ENCODE assay signal across 29 cellular contexts in the genomic region with DNA sequence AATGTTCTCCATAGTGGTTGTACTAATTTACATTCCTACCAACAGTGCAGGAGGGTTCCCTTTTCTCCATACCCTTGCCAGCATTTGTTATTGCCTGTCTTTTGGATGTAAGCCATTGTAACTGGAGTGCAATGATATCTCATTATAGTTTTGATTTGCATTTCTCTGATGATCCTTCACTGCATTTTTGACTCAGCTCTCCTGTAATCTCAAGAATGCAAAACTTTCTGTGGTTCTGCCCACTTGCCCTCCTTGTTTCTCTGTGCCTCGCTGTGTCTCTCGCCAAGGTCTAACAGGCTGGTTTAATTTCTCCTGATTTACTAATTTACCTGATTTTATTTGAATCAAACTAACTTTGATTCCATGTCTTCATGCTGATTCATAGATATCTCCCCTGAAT.
"Had no signal": no experiment of that assay in that cellular context is flagged by ENCODE, and none has a peak within 500 bp of the region (broad histone marks: within the 10 kb centered on the region; RNA-seq: fewer than 3 reads in every experiment).

No MANE protein-coding gene starts in this region.

- H3K27me3 ChIP-seq: cardiac muscle cell had no signal

- H3K27ac ChIP-seq: cardiac muscle cell, VCaP had no signal

- H3K4me3 ChIP-seq: cardiac muscle cell had no signal

- DNase-seq: activated B cell treated with CpG ODN at 0.5 μM for 24 hours; activated CD4-positive, alpha-beta memory T cell treated with anti-CD3 and anti-CD28 coated beads for 36 hours; activated CD4-positive, alpha-beta T cell treated with anti-CD3 and anti-CD28 coated beads for 4 hours; activated CD4-positive, alpha-beta T cell treated with anti-CD3 and anti-CD28 coated beads, Interleukin-2, amount 50 U/mL, for 1 hour; activated CD4-positive, CD25-positive, alpha-beta regulatory T cell treated with anti-CD3 and anti-CD28 coated beads, Interleukin-2, amount 50 U/mL, for 72 hours; activated CD8-positive, alpha-beta memory T cell treated with anti-CD3 and anti-CD28 coated beads, Interleukin-2, amount 50 U/mL, for 4 hours; activated effector memory CD4-positive, alpha-beta T cell treated with Interleukin-2 at 50 U/mL for 16 hours; activated naive CD4-positive, alpha-beta T cell treated with anti-CD3 and anti-CD28 coated beads, Interleukin-2, amount 10 ng/mL, durations not matched to agents 7 days and 5 days; activated naive CD8-positive, alpha-beta T cell treated with anti-CD3 and anti-CD28 coated beads, Interleukin-2, amount 50 U/mL, for 24 hours; activated T-cell treated with anti-CD3 and anti-CD28 coated beads, Interleukin-2, amount 50 U/mL, for 48 hours; anterior cingulate cortex; Kasumi-1; MM.1S; MV-4-11; NCI-H1092; NCI-H1417; NCI-H146; NCI-H187 treated with DMSO at 0.1 percent for 48 hours; NCI-H2081; NCI-H345; NCI-H526; NCI-H748 treated with DMSO at 0.1 percent for 48 hours; NK-92 treated with Interleukin-12 subunit alpha and Interleukin-12 subunit beta, amount 100 ng/mL, for 24 hours; Right ventricle myocardium superior; SW 1271; T-helper 1 cell; T-helper 9 cell had no signal
